ENCODE assay signal across 10 cellular contexts in genomic region chr4:8592366-8593267, GRCh38. TPM values are rescaled to one million over a fixed set of nuclear protein-coding genes. Genes with fewer than 3 reads are reported as not detected.
DNase-seq lines count a peak whose midpoint lies in the region; ATAC-seq and TF ChIP-seq lines count a peak whose summit lies in the region.
"Had no signal": no experiment of that assay in that cellular context is flagged by ENCODE, and none has a peak within 500 bp of the region (broad histone marks: within the 10 kb centered on the region; RNA-seq: fewer than 3 reads in every experiment).

TSS of gene CPZ (plus strand) at chr4:8592765. CDS start at chr4:8592834, 69 bp downstream.

- WGBS in esophagus squamous epithelium, 2 donors: 0 to 7% methylated on average over 3 to 7 of the region's 58 CpGs

- TF ChIP-seq POLR2A in esophagus squamous epithelium (IDR thresholded peaks at IDR 0.05): no peak

- no peak within 1 kb of the TSS for H3K27ac ChIP-seq in upper lobe of right lung
- H3K27ac ChIP-seq in esophagus squamous epithelium: no peak within 1 kb of the TSS

- CTCF ChIA-PET in activated CD4-positive, alpha-beta T cell treated with anti-CD3 and anti-CD28 coated beads for 36 hours (lab: Charles Lee): interaction anchor here (0.5 to 1.2 kb wide), 3 partner anchors 9 to 139 kb away, joined by 3 to 4 read pairs (median 4); no protein-coding TSS in a partner anchor
- CTCF ChIA-PET in activated CD8-positive, alpha-beta T cell treated with anti-CD3 and anti-CD28 coated beads for 36 hours (lab: Charles Lee): interaction anchor here (1.1 kb wide), 1 partner anchor 15 kb away, joined by 3 read pairs; no protein-coding TSS in a partner anchor

- peak; percentile 3 for DNase-seq in NCI-H146 (lab: John Stamatoyannopoulos, UW)
- no peak for DNase-seq in NCI-H146 treated with DMSO at 0.1 percent for 48 hours (lab: John Stamatoyannopoulos, UW; ENCODE audit: unreplicated experiment)
- peak; percentile 55 for DNase-seq in choroid plexus epithelial cell (ENCODE audit: low read depth)
- peak; percentile 90 for DNase-seq in left kidney (ENCODE audit: low read depth, low spot score)
- no peak for DNase-seq in upper lobe of right lung
- no peak for DNase-seq in activated CD4-positive, alpha-beta T cell treated with anti-CD3 and anti-CD28 coated beads for 36 hours
- DNase-seq in esophagus squamous epithelium (lab: John Stamatoyannopoulos, UW): no peak
- no peak for DNase-seq in activated CD8-positive, alpha-beta T cell treated with anti-CD3 and anti-CD28 coated beads for 36 hours
- DNase-seq: activated effector memory CD4-positive, alpha-beta T cell treated with anti-CD3 and anti-CD28 coated beads, Interleukin-2, amount 50 U/mL, for 16 hours had no signal

- H3K4me3 ChIP-seq in choroid plexus epithelial cell (ENCODE audit: low read depth, low read length) (peak within 1 kb of the TSS; percentile 70), upper lobe of right lung (peak within 1 kb of the TSS; percentile 39), esophagus squamous epithelium (peak within 1 kb of the TSS in 2 of 4 donors; percentile 30 to 52)
- H3K4me3 ChIP-seq: HAP-1 had no signal

- H3K36me3 ChIP-seq in upper lobe of right lung (no peaks in the 10 kb centered on the region), esophagus squamous epithelium (no peaks in the 10 kb centered on the region)
- H3K36me3 ChIP-seq: HAP-1 had no signal

- peak; percentile 9 for ATAC-seq in upper lobe of right lung
- no peak for ATAC-seq in activated CD4-positive, alpha-beta T cell treated with anti-CD3 and anti-CD28 coated beads for 36 hours
- ATAC-seq in activated CD8-positive, alpha-beta T cell treated with anti-CD3 and anti-CD28 coated beads for 36 hours: no peak

- peaks cover 41% of the 10 kb centered on the region for H3K27me3 ChIP-seq in upper lobe of right lung
- H3K27me3 ChIP-seq in esophagus squamous epithelium: peaks cover 6 to 80% (median 7%) of the 10 kb centered on the region in 4 donors

- intact Hi-C loops in upper lobe of right lung (cut with DNase I) (loop anchor here (5.0 kb wide), 1 partner anchor 125 kb away; no protein-coding TSS in a partner anchor), esophagus squamous epithelium (cut with DNase I) (loop anchor here (5.0 kb wide), 1 partner anchor 120 kb away; no protein-coding TSS in a partner anchor)
- intact Hi-C loops in activated CD4-positive, alpha-beta T cell treated with anti-CD3 and anti-CD28 coated beads for 36 hours (cut with DNase I, micrococcal nuclease): loop anchor here in 1 of 2 experiments (5.0 kb wide), 1 partner anchor 350 kb away; no protein-coding TSS in a partner anchor
- intact Hi-C loops in activated CD8-positive, alpha-beta T cell treated with anti-CD3 and anti-CD28 coated beads for 36 hours (cut with micrococcal nuclease): loop anchor here (5.0 kb wide), 1 partner anchor 125 kb away; no protein-coding TSS in a partner anchor

- no peak within 1 kb of the TSS for H3K27ac Mint-ChIP-seq in activated CD4-positive, alpha-beta T cell treated with anti-CD3 and anti-CD28 coated beads for 36 hours
- no peak within 1 kb of the TSS for H3K27ac Mint-ChIP-seq in activated CD8-positive, alpha-beta T cell treated with anti-CD3 and anti-CD28 coated beads for 36 hours

- no peaks in the 10 kb centered on the region for H3K9me3 Mint-ChIP-seq in activated CD4-positive, alpha-beta T cell treated with anti-CD3 and anti-CD28 coated beads for 36 hours (ENCODE audit: low read depth)
- no peaks in the 10 kb centered on the region for H3K9me3 Mint-ChIP-seq in activated CD8-positive, alpha-beta T cell treated with anti-CD3 and anti-CD28 coated beads for 36 hours

- no peaks in the 10 kb centered on the region for H3K4me1 Mint-ChIP-seq in activated CD4-positive, alpha-beta T cell treated with anti-CD3 and anti-CD28 coated beads for 36 hours
- H3K4me1 Mint-ChIP-seq in activated CD8-positive, alpha-beta T cell treated with anti-CD3 and anti-CD28 coated beads for 36 hours (ENCODE audit: low read depth): no peaks in the 10 kb centered on the region

- H3K9me3 ChIP-seq in upper lobe of right lung (no peaks in the 10 kb centered on the region), esophagus squamous epithelium (no peaks in the 10 kb centered on the region)
- H3K9me3 ChIP-seq: HAP-1 had no signal

- POLR2A ChIA-PET in activated CD4-positive, alpha-beta T cell treated with anti-CD3 and anti-CD28 coated beads for 36 hours (lab: Charles Lee): no interaction called here
- POLR2A ChIA-PET in activated CD8-positive, alpha-beta T cell treated with anti-CD3 and anti-CD28 coated beads for 36 hours (lab: Charles Lee): no interaction called here

- H3K4me3 Mint-ChIP-seq in activated CD4-positive, alpha-beta T cell treated with anti-CD3 and anti-CD28 coated beads for 36 hours: no peak within 1 kb of the TSS
- H3K4me3 Mint-ChIP-seq in activated CD8-positive, alpha-beta T cell treated with anti-CD3 and anti-CD28 coated beads for 36 hours: no peak within 1 kb of the TSS

- no peaks in the 10 kb centered on the region for H3K36me3 Mint-ChIP-seq in activated CD4-positive, alpha-beta T cell treated with anti-CD3 and anti-CD28 coated beads for 36 hours (ENCODE audit: low read depth)
- H3K36me3 Mint-ChIP-seq in activated CD8-positive, alpha-beta T cell treated with anti-CD3 and anti-CD28 coated beads for 36 hours (ENCODE audit: low read depth): no peaks in the 10 kb centered on the region

- no peak for TF ChIP-seq CTCF in choroid plexus epithelial cell (conservative IDR thresholded peaks at IDR 0.05; ENCODE audit: low read depth, low read length)
- no peak for TF ChIP-seq CTCF in upper lobe of right lung (IDR thresholded peaks at IDR 0.05)
- no peak for TF ChIP-seq CTCF in esophagus squamous epithelium (IDR thresholded peaks at IDR 0.05)
- no peak for TF ChIP-seq CTCF in activated CD8-positive, alpha-beta T cell treated with anti-CD3 and anti-CD28 coated beads for 36 hours (IDR thresholded peaks at IDR 0.05)

- no peaks in the 10 kb centered on the region for H3K4me1 ChIP-seq in upper lobe of right lung
- H3K4me1 ChIP-seq in esophagus squamous epithelium: peaks cover 0 to 21% (median 5%) of the 10 kb centered on the region in 3 donors
- H3K4me1 ChIP-seq: HAP-1 had no signal

- peaks cover 19% of the 10 kb centered on the region for H3K27me3 Mint-ChIP-seq in activated CD4-positive, alpha-beta T cell treated with anti-CD3 and anti-CD28 coated beads for 36 hours
- H3K27me3 Mint-ChIP-seq in activated CD8-positive, alpha-beta T cell treated with anti-CD3 and anti-CD28 coated beads for 36 hours: peaks cover 17% of the 10 kb centered on the region

RNA-seq across cellular contexts. Expression of gene CPZ, which starts in this region (rescaled TPM):
- total RNA-seq in upper lobe of right lung: 6.7 TPM
- not detected for total RNA-seq in activated CD4-positive, alpha-beta T cell treated with anti-CD3 and anti-CD28 coated beads for 36 hours
- 10 to 100 TPM in 1 of 4 donors, 1 to 10 TPM in 1, under 1 TPM in 2; 0.76 to 12.2 (median 1.9) TPM for total RNA-seq in esophagus squamous epithelium
- not detected for total RNA-seq in activated CD8-positive, alpha-beta T cell treated with anti-CD3 and anti-CD28 coated beads for 36 hours

Comparison
In these comparisons a context has a peak if more than half of its experiments do, and no peak if none do; other contexts are left out.
1. DNase-seq: peak in NCI-H146 (single experiment), choroid plexus epithelial cell (single experiment) and left kidney (single experiment); none in NCI-H146 treated with DMSO at 0.1 percent for 48 hours (single experiment), upper lobe of right lung (single experiment), activated CD4-positive, alpha-beta T cell treated with anti-CD3 and anti-CD28 coated beads for 36 hours (single experiment), esophagus squamous epithelium (single experiment) and activated CD8-positive, alpha-beta T cell treated with anti-CD3 and anti-CD28 coated beads for 36 hours (single experiment).